In the genomic region with DNA sequence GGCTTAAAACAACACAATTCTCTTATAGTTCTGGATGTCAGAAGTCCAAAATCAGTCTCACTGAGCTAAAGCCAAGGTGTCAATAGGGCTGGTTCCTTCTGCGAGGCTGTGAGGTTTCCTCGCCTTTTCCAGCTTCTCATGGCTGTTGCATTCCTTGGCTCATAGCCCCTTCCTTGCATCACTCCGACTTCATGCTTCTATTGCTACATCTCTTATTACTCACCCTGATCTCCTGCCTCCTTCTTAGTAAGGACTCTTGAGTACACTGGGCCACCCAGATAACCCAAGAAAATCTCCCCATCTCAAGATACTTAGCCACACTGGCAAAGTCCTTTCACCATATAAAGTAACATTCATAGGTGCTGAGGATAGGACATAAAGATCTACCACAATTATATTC, we compare ENCODE assay signal across 16 cellular contexts.
DNase-seq lines count a peak whose midpoint lies in the region; ATAC-seq and TF ChIP-seq lines count a peak whose summit lies in the region.
"Had no signal": no experiment of that assay in that cellular context is flagged by ENCODE, and none has a peak within 500 bp of the region (broad histone marks: within the 10 kb centered on the region; RNA-seq: fewer than 3 reads in every experiment).

No MANE protein-coding gene starts in this region.

- no peaks in the 10 kb centered on the region for H3K27me3 ChIP-seq in fibroblast of lung (ENCODE audit: control insufficient read depth, insufficient read depth, low read length)
- no peaks in the 10 kb centered on the region for H3K27me3 ChIP-seq in SJCRH30
- H3K27me3 ChIP-seq: BLaER1 treated with 17β-estradiol and CSF1 and Interleukin-3, amounts not matched to agents 10 nM and 100 nM had no signal

- H4K20me1 ChIP-seq in fibroblast of lung (ENCODE audit: control insufficient read depth, extremely low read depth, insufficient read depth, low read length): no peaks in the 10 kb centered on the region
- H4K20me1 ChIP-seq: BLaER1 treated with 17β-estradiol and CSF1 and Interleukin-3, amounts not matched to agents 10 nM and 100 nM had no signal

- POLR2A ChIA-PET in activated CD8-positive, alpha-beta T cell treated with anti-CD3 and anti-CD28 coated beads, Interleukin-2, amount 10 ng/mL, durations not matched to agents 7 days and 5 days (lab: Charles Lee): no interaction called here

- H3K4me1 ChIP-seq in fibroblast of lung (ENCODE audit: control insufficient read depth, extremely low read depth, insufficient read depth, low read length) (no peaks in the 10 kb centered on the region), SJCRH30 (no peaks in the 10 kb centered on the region)
- H3K4me1 ChIP-seq: HAP-1 had no signal

- H3K9me3 ChIP-seq in fibroblast of lung (ENCODE audit: control insufficient read depth, insufficient read depth, low read depth, low read length) (no peaks in the 10 kb centered on the region), SJCRH30 (replicated peaks) (peaks cover 5% of the 10 kb centered on the region)
- H3K9me3 ChIP-seq: HAP-1 had no signal

- no peak overlapping the region for H2AFZ ChIP-seq in fibroblast of lung (ENCODE audit: low read length)
- H2AFZ ChIP-seq: GM23248 had no signal

- H3K36me3 ChIP-seq in fibroblast of lung (ENCODE audit: control insufficient read depth, insufficient read depth, low read length) (no peaks in the 10 kb centered on the region), SJCRH30 (no peaks in the 10 kb centered on the region)
- H3K36me3 ChIP-seq: HAP-1 had no signal

- H3K4me3 ChIP-seq in cardiac fibroblast (replicated peaks in 1 of 2; ENCODE audit: low read depth in 2 of 2, low read length in 2 of 2): no peak overlapping the region
- no peak overlapping the region for H3K4me3 ChIP-seq in fibroblast of lung (replicated peaks in 1 of 4; ENCODE audit: control extremely low read depth in 1 of 4, insufficient read depth in 1 of 4, low read depth in 3 of 4, low read length in 4 of 4)
- no peak overlapping the region for H3K4me3 ChIP-seq in SJCRH30
- H3K4me3 ChIP-seq: BLaER1 treated with 17β-estradiol and CSF1 and Interleukin-3, amounts not matched to agents 10 nM and 100 nM; GM23248; HAP-1 had no signal

- CTCF ChIA-PET in activated CD8-positive, alpha-beta T cell treated with anti-CD3 and anti-CD28 coated beads, Interleukin-2, amount 10 ng/mL, durations not matched to agents 7 days and 5 days (lab: Charles Lee): no interaction called here
- CTCF ChIA-PET in activated naive CD4-positive, alpha-beta T cell treated with anti-CD3 and anti-CD28 coated beads, Interleukin-2, amount 10 ng/mL, durations not matched to agents 7 days and 5 days (lab: Charles Lee): no interaction called here

- no peak overlapping the region for H3K4me2 ChIP-seq in fibroblast of lung (ENCODE audit: extremely low read depth, insufficient read depth, low read length)
- H3K4me2 ChIP-seq: BLaER1 treated with 17β-estradiol and CSF1 and Interleukin-3, amounts not matched to agents 10 nM and 100 nM had no signal

- peaks cover 8% of the 10 kb centered on the region for H3K36me3 Mint-ChIP-seq in activated CD8-positive, alpha-beta T cell treated with anti-CD3 and anti-CD28 coated beads, Interleukin-2, amount 10 ng/mL, durations not matched to agents 7 days and 5 days (ENCODE audit: low read depth)
- peaks cover 14% of the 10 kb centered on the region for H3K36me3 Mint-ChIP-seq in activated naive CD4-positive, alpha-beta T cell treated with anti-CD3 and anti-CD28 coated beads, Interleukin-2, amount 10 ng/mL, durations not matched to agents 7 days and 5 days
- H3K36me3 Mint-ChIP-seq: IgD-negative memory B cell had no signal

- ATAC-seq in activated CD8-positive, alpha-beta T cell treated with anti-CD3 and anti-CD28 coated beads, Interleukin-2, amount 10 ng/mL, durations not matched to agents 7 days and 5 days: no peak
- no peak for ATAC-seq in GM21367 (IDR thresholded peaks at IDR 0.05; ENCODE audit: unreplicated experiment)
- ATAC-seq: CD8-positive, alpha-beta T cell; HepG2 had no signal

- no peak overlapping the region for H3K4me3 Mint-ChIP-seq in activated CD8-positive, alpha-beta T cell treated with anti-CD3 and anti-CD28 coated beads, Interleukin-2, amount 10 ng/mL, durations not matched to agents 7 days and 5 days
- no peak overlapping the region for H3K4me3 Mint-ChIP-seq in activated naive CD4-positive, alpha-beta T cell treated with anti-CD3 and anti-CD28 coated beads, Interleukin-2, amount 10 ng/mL, durations not matched to agents 7 days and 5 days
- H3K4me3 Mint-ChIP-seq: B cell; CD8-positive, alpha-beta T cell had no signal

- no peaks in the 10 kb centered on the region for H3K27me3 Mint-ChIP-seq in activated CD8-positive, alpha-beta T cell treated with anti-CD3 and anti-CD28 coated beads, Interleukin-2, amount 10 ng/mL, durations not matched to agents 7 days and 5 days (ENCODE audit: low read depth)
- no peaks in the 10 kb centered on the region for H3K27me3 Mint-ChIP-seq in activated naive CD4-positive, alpha-beta T cell treated with anti-CD3 and anti-CD28 coated beads, Interleukin-2, amount 10 ng/mL, durations not matched to agents 7 days and 5 days
- H3K27me3 Mint-ChIP-seq: B cell had no signal

- DNase-seq in NCI-H226 (peak; percentile 15), cardiac fibroblast (ENCODE audit: low read depth in 2 of 2) (peak; percentile 19 to 26), fibroblast of lung (ENCODE audit: low read depth in 2 of 2) (peak; percentile 8 to 10), mesenteric fat pad (ENCODE audit: low spot score) (peak; percentile 6), SJCRH30 (no peak)
- DNase-seq in activated CD8-positive, alpha-beta T cell treated with anti-CD3 and anti-CD28 coated beads, Interleukin-2, amount 10 ng/mL, durations not matched to agents 7 days and 5 days: no peak
- no peak for DNase-seq in activated naive CD4-positive, alpha-beta T cell treated with anti-CD3 and anti-CD28 coated beads, Interleukin-2, amount 10 ng/mL, durations not matched to agents 7 days and 5 days
- DNase-seq: CD8-positive, alpha-beta T cell; GM23248 had no signal

- H3K9ac ChIP-seq in fibroblast of lung (ENCODE audit: insufficient read depth, low read length): no peak overlapping the region
- H3K9ac ChIP-seq: BLaER1 treated with 17β-estradiol and CSF1 and Interleukin-3, amounts not matched to agents 10 nM and 100 nM; GM23248 had no signal

- H3K27ac ChIP-seq in fibroblast of lung (ENCODE audit: insufficient read depth, low read length) (no peak overlapping the region), SJCRH30 (no peak overlapping the region)
- H3K27ac ChIP-seq: BLaER1 treated with 17β-estradiol and CSF1 and Interleukin-3, amounts not matched to agents 10 nM and 100 nM; GM23248; HL-60 had no signal

- no peaks in the 10 kb centered on the region for H3K4me1 Mint-ChIP-seq in activated CD8-positive, alpha-beta T cell treated with anti-CD3 and anti-CD28 coated beads, Interleukin-2, amount 10 ng/mL, durations not matched to agents 7 days and 5 days (ENCODE audit: low read depth)
- no peaks in the 10 kb centered on the region for H3K4me1 Mint-ChIP-seq in activated naive CD4-positive, alpha-beta T cell treated with anti-CD3 and anti-CD28 coated beads, Interleukin-2, amount 10 ng/mL, durations not matched to agents 7 days and 5 days
- H3K4me1 Mint-ChIP-seq: B cell, IgD-negative memory B cell had no signal

- no peaks in the 10 kb centered on the region for H3K79me2 ChIP-seq in fibroblast of lung (ENCODE audit: control insufficient read depth, insufficient read depth, low read length)

- no peak for TF ChIP-seq CTCF in cardiac fibroblast (IDR thresholded peaks at IDR 0.05; ENCODE audit: low read depth, low read length)
- no peak for TF ChIP-seq CTCF in fibroblast of lung (conservative IDR thresholded peaks at IDR 0.05 in 1 of 2, IDR thresholded peaks at IDR 0.05 in 1 of 2; ENCODE audit: low read depth in 1 of 2, low read length in 2 of 2)

- no peak overlapping the region for H3K27ac Mint-ChIP-seq in activated CD8-positive, alpha-beta T cell treated with anti-CD3 and anti-CD28 coated beads, Interleukin-2, amount 10 ng/mL, durations not matched to agents 7 days and 5 days
- H3K27ac Mint-ChIP-seq in activated naive CD4-positive, alpha-beta T cell treated with anti-CD3 and anti-CD28 coated beads, Interleukin-2, amount 10 ng/mL, durations not matched to agents 7 days and 5 days: no peak overlapping the region
- H3K27ac Mint-ChIP-seq: B cell; CD8-positive, alpha-beta T cell; IgD-negative memory B cell had no signal

- peaks cover 28% of the 10 kb centered on the region for H3K9me3 Mint-ChIP-seq in activated CD8-positive, alpha-beta T cell treated with anti-CD3 and anti-CD28 coated beads, Interleukin-2, amount 10 ng/mL, durations not matched to agents 7 days and 5 days (ENCODE audit: insufficient read depth)
- peaks cover 34% of the 10 kb centered on the region for H3K9me3 Mint-ChIP-seq in activated naive CD4-positive, alpha-beta T cell treated with anti-CD3 and anti-CD28 coated beads, Interleukin-2, amount 10 ng/mL, durations not matched to agents 7 days and 5 days

Comparison
In these comparisons a context has a peak if more than half of its experiments do, and no peak if none do; other contexts are left out.
1. DNase-seq: peak in NCI-H226 (single experiment), cardiac fibroblast (2 of 2), fibroblast of lung (2 of 2) and mesenteric fat pad (single experiment); none in SJCRH30 (0 of 2), activated CD8-positive, alpha-beta T cell treated with anti-CD3 and anti-CD28 coated beads, Interleukin-2, amount 10 ng/mL, durations not matched to agents 7 days and 5 days (single experiment) and activated naive CD4-positive, alpha-beta T cell treated with anti-CD3 and anti-CD28 coated beads, Interleukin-2, amount 10 ng/mL, durations not matched to agents 7 days and 5 days (single experiment).